Comparison of ENCODE assay signal across 14 cellular contexts in genomic region chr14:21262410-21262809, GRCh38. TPM values are rescaled to one million over a fixed set of nuclear protein-coding genes. Genes with fewer than 3 reads are reported as not detected.
DNase-seq lines count a peak whose midpoint lies in the region; ATAC-seq, FAIRE-seq and TF ChIP-seq lines count a peak whose summit lies in the region.
"Had no signal": no experiment of that assay in that cellular context is flagged by ENCODE, and none has a peak within 500 bp of the region (broad histone marks: within the 10 kb centered on the region; RNA-seq: fewer than 3 reads in every experiment).

No MANE protein-coding gene starts in this region.

- H4K20me1 ChIP-seq in BLaER1 treated with 17β-estradiol and CSF1 and Interleukin-3, amounts not matched to agents 10 nM and 100 nM: peaks cover 100% of the 10 kb centered on the region in 11 experiments

- no peaks in the 10 kb centered on the region for H3K9me3 Mint-ChIP-seq in activated naive CD8-positive, alpha-beta T cell (ENCODE audit: low read depth)
- peaks cover 0 to 2% (median 0%) of the 10 kb centered on the region in 11 donors for H3K9me3 Mint-ChIP-seq in naive thymus-derived CD4-positive, alpha-beta T cell

- no peaks in the 10 kb centered on the region for H3K27me3 ChIP-seq in BLaER1 treated with 17β-estradiol and CSF1 and Interleukin-3, amounts not matched to agents 10 nM and 100 nM
- no peaks in the 10 kb centered on the region for H3K27me3 ChIP-seq in naive thymus-derived CD4-positive, alpha-beta T cell (ENCODE audit: control insufficient read depth in 2 of 2, insufficient read depth in 2 of 2, low read length in 2 of 2)
- H3K27me3 ChIP-seq: body of pancreas had no signal

- H3K9ac ChIP-seq in BLaER1 treated with 17β-estradiol and CSF1 and Interleukin-3, amounts not matched to agents 10 nM and 100 nM: peak overlapping the region in 7 of 11 experiments; percentile 15 to 99 (median 69); a peak in 9 of 22 replicates

- ATAC-seq in naive thymus-derived CD4-positive, alpha-beta T cell: no peak
- no peak for ATAC-seq in HG02884 (IDR thresholded peaks at IDR 0.05; ENCODE audit: unreplicated experiment)
- ATAC-seq: body of pancreas, left colon had no signal

- H3K36me3 Mint-ChIP-seq in activated naive CD8-positive, alpha-beta T cell: peaks cover 36% of the 10 kb centered on the region
- H3K36me3 Mint-ChIP-seq in naive thymus-derived CD4-positive, alpha-beta T cell: peaks cover 4 to 55% (median 50%) of the 10 kb centered on the region in 5 donors

- H3K27ac Mint-ChIP-seq in activated naive CD8-positive, alpha-beta T cell: peak overlapping the region; percentile 88
- peak overlapping the region in 6 of 9 donors; percentile 53 to 85 (median 73) for H3K27ac Mint-ChIP-seq in naive thymus-derived CD4-positive, alpha-beta T cell

- FAIRE-seq in urothelium cell line (lab: Jason Lieb, UNC): no peak
- FAIRE-seq: GM18507, HTR-8/SVneo, RCC 7860 had no signal

- H3K4me3 Mint-ChIP-seq in activated naive CD8-positive, alpha-beta T cell: peak overlapping the region; percentile 100
- H3K4me3 Mint-ChIP-seq in naive thymus-derived CD4-positive, alpha-beta T cell: peak overlapping the region; percentile 17 to 99 (median 64)

- H3K4me1 ChIP-seq in BLaER1 treated with 17β-estradiol and CSF1 and Interleukin-3, amounts not matched to agents 10 nM and 100 nM: peaks cover 68 to 91% (median 80%) of the 10 kb centered on the region in 10 experiments
- H3K4me1 ChIP-seq in naive thymus-derived CD4-positive, alpha-beta T cell (ENCODE audit: control insufficient read depth in 2 of 2, insufficient read depth in 2 of 2, low read length in 2 of 2): peaks cover 54 to 69% of the 10 kb centered on the region in 2 donors

- no peaks in the 10 kb centered on the region for H3K9me3 ChIP-seq in BLaER1 treated with 17β-estradiol and CSF1 and Interleukin-3, amounts not matched to agents 10 nM and 100 nM (replicated peaks in 1 of 11)
- H3K9me3 ChIP-seq in naive thymus-derived CD4-positive, alpha-beta T cell (ENCODE audit: control insufficient read depth in 2 of 3, low read length in 3 of 3): no peaks in the 10 kb centered on the region
- H3K9me3 ChIP-seq: body of pancreas had no signal

- intact Hi-C loops in naive thymus-derived CD4-positive, alpha-beta T cell (cut with micrococcal nuclease): loop anchor here (10.0 kb wide), 2 partner anchors 48 to 292 kb away; no protein-coding TSS in a partner anchor

- H3K4me1 Mint-ChIP-seq in activated naive CD8-positive, alpha-beta T cell (ENCODE audit: low read depth): peaks cover 76% of the 10 kb centered on the region
- peaks cover 62 to 87% (median 84%) of the 10 kb centered on the region in 7 donors for H3K4me1 Mint-ChIP-seq in naive thymus-derived CD4-positive, alpha-beta T cell

- no peak for DNase-seq in naive thymus-derived CD4-positive, alpha-beta T cell
- DNase-seq in NCI-H510A (lab: John Stamatoyannopoulos, UW) (no peak), urothelium cell line (ENCODE audit: low spot score) (no peak), mucosa of gallbladder (ENCODE audit: low spot score) (no peak)
- DNase-seq: body of pancreas, left colon, NCI-H2081 had no signal

- H3K27me3 Mint-ChIP-seq in activated naive CD8-positive, alpha-beta T cell: no peaks in the 10 kb centered on the region
- H3K27me3 Mint-ChIP-seq in naive thymus-derived CD4-positive, alpha-beta T cell: no peaks in the 10 kb centered on the region

- CTCF ChIA-PET in naive thymus-derived CD4-positive, alpha-beta T cell (lab: Charles Lee): interaction anchor here (1.3 kb wide), 1 partner anchor 27 kb away, joined by 5 read pairs; no protein-coding TSS in a partner anchor

- POLR2A ChIA-PET in naive thymus-derived CD4-positive, alpha-beta T cell (lab: Charles Lee): interaction anchor here (0.7 to 6.8 kb wide), 4 partner anchors 6 to 65 kb away, joined by 3 to 75 read pairs (median 16); no protein-coding TSS in a partner anchor

- peaks cover 97 to 100% (median 99%) of the 10 kb centered on the region in 11 experiments for H3K36me3 ChIP-seq in BLaER1 treated with 17β-estradiol and CSF1 and Interleukin-3, amounts not matched to agents 10 nM and 100 nM
- peaks cover 11 to 49% (median 13%) of the 10 kb centered on the region in 3 experiments for H3K36me3 ChIP-seq in naive thymus-derived CD4-positive, alpha-beta T cell (ENCODE audit: control insufficient read depth in 2 of 3, insufficient read depth in 3 of 3, low read length in 3 of 3)

- H3K27ac ChIP-seq in BLaER1 treated with 17β-estradiol and CSF1 and Interleukin-3, amounts not matched to agents 10 nM and 100 nM: peak overlapping the region in 4 of 11 experiments; percentile 9 to 63 (median 26); a peak in 3 of 22 replicates
- H3K27ac ChIP-seq in naive thymus-derived CD4-positive, alpha-beta T cell (ENCODE audit: low read depth, low read length): no peak overlapping the region

- peak overlapping the region in 4 of 10 experiments; percentile 5 to 91 (median 68); a peak in 5 of 20 replicates for H3K4me3 ChIP-seq in BLaER1 treated with 17β-estradiol and CSF1 and Interleukin-3, amounts not matched to agents 10 nM and 100 nM
- peak overlapping the region; percentile 12 for H3K4me3 ChIP-seq in naive thymus-derived CD4-positive, alpha-beta T cell (ENCODE audit: low read length)
- H3K4me3 ChIP-seq: body of pancreas had no signal

- H3K4me2 ChIP-seq in BLaER1 treated with 17β-estradiol and CSF1 and Interleukin-3, amounts not matched to agents 10 nM and 100 nM: peak overlapping the region; percentile 73 to 93 (median 89)

- peak; percentile 31 for TF ChIP-seq POLR2A in GM19099 (IDR thresholded peaks at IDR 0.05; ENCODE audit: extremely low read depth, insufficient read length, low read depth)

RNA-seq across cellular contexts. Expression of gene HNRNPC, which starts 6.8 kb away (rescaled TPM):
- total RNA-seq in naive thymus-derived CD4-positive, alpha-beta T cell: 100 to 1,000 TPM; 469 to 687 (median 532) TPM
- 100 to 1,000 TPM; 842 to 895 TPM for polyA plus RNA-seq in naive thymus-derived CD4-positive, alpha-beta T cell
- total RNA-seq in mucosa of gallbladder: 402 TPM

RNA-seq across cellular contexts. Expression of gene RPGRIP1, which starts 17.5 kb away (rescaled TPM):
- total RNA-seq in naive thymus-derived CD4-positive, alpha-beta T cell: 1 to 10 TPM in 1 of 5 experiments, under 1 TPM in 1, not detected in 3; 0.24 to 1.5 TPM
- polyA plus RNA-seq in naive thymus-derived CD4-positive, alpha-beta T cell: not detected
- total RNA-seq in mucosa of gallbladder: 0.49 TPM
- total RNA-seq: body of pancreas had no signal
